In the genomic region with DNA sequence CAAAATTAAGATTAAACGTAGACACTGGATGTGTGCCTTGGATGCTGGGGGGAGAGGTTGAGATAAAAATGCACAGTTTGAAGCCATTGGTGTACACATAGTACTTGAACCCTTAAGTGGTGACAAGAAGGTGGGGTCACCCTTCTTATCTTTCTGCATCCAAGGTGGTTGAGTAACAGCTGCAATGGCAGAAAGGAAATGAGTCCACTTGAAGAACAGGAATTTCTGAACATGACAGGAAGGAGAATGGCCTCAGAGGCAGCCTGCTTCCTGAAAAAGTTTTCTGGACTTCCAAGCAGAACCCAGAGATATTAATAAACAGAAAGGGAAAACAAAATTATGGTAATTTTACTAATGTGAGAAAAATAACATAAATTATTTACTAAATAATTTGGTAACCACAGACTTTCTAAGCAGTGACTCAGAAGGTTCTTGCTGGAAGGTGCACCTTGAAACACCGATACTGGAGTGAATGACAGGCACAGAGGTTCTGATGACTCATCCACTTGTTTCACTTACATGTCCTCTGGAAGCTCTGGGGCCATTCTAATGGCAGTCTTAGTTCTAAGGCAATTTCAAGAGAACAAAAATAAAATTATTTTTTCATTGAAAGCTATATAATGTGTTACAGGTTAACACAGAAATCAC, we compare ENCODE assay signal across 9 cellular contexts.
A peak's percentile ranks its signal among the peaks of the same experiment; 100 is the strongest.
DNase-seq lines count a peak whose midpoint lies in the region; ATAC-seq and TF ChIP-seq lines count a peak whose summit lies in the region.
"Had no signal": no experiment of that assay in that cellular context is flagged by ENCODE, and none has a peak within 500 bp of the region (broad histone marks: within the 10 kb centered on the region; RNA-seq: fewer than 3 reads in every experiment).

No MANE protein-coding gene starts in this region.

- DNase-seq in epithelial cell of prostate (ENCODE audit: low read depth, low spot score) (peak; percentile 91), uterus (no peak), natural killer cell (no peak), thyroid gland (no peak)
- DNase-seq in central memory CD4-positive, alpha-beta T cell, result no peak

- H3K27me3 ChIP-seq in uterus (no peaks in the 10 kb centered on the region), thyroid gland (no peaks in the 10 kb centered on the region)
- H3K27me3 ChIP-seq: neutrophil had no signal

- 73 to 76% methylated on average over 2 of the region's 2 CpGs for WGBS in thyroid gland, 2 donors

- H3K9me3 ChIP-seq in uterus, result no peaks in the 10 kb centered on the region
- H3K9me3 ChIP-seq in thyroid gland, result no peaks in the 10 kb centered on the region
- H3K9me3 ChIP-seq: neutrophil had no signal

- H3K4me1 Mint-ChIP-seq in natural killer cell, result no peaks in the 10 kb centered on the region

- peak overlapping the region; percentile 85 for H3K27ac ChIP-seq in epithelial cell of prostate
- no peak overlapping the region for H3K27ac ChIP-seq in uterus
- H3K27ac ChIP-seq in thyroid gland, result no peak overlapping the region
- H3K27ac ChIP-seq: neutrophil had no signal

- no peak overlapping the region for H3K4me3 Mint-ChIP-seq in natural killer cell

- TF ChIP-seq POLR2A in uterus (IDR thresholded peaks at IDR 0.05) (no peak), thyroid gland (IDR thresholded peaks at IDR 0.05) (no peak)

- ATAC-seq in GM18498 (IDR thresholded peaks at IDR 0.05; ENCODE audit: unreplicated experiment), result peak; percentile 96
- ATAC-seq in GM21381 (IDR thresholded peaks at IDR 0.05; ENCODE audit: unreplicated experiment), result peak; percentile 99
- ATAC-seq in HG03280 (IDR thresholded peaks at IDR 0.05; ENCODE audit: unreplicated experiment), result peak; percentile 83
- no peak for ATAC-seq in natural killer cell

- H3K36me3 ChIP-seq in uterus, result no peaks in the 10 kb centered on the region
- H3K36me3 ChIP-seq in thyroid gland, result no peaks in the 10 kb centered on the region
- H3K36me3 ChIP-seq: neutrophil had no signal

- H3K4me3 ChIP-seq in uterus (no peak overlapping the region), thyroid gland (replicated peaks in 1 of 3) (no peak overlapping the region)

- H3K27me3 Mint-ChIP-seq in natural killer cell (ENCODE audit: low read depth in 2 of 2), result peaks cover 5 to 6% of the 10 kb centered on the region in 2 donors

- H3K27ac Mint-ChIP-seq in natural killer cell, result no peak overlapping the region

- intact Hi-C loops in uterus (cut with DNase I; ENCODE audit: low total_unique reads) (no loop called here), natural killer cell (cut with micrococcal nuclease) (no loop called here), thyroid gland (cut with DNase I) (no loop called here)

- no peak for TF ChIP-seq CTCF in uterus (IDR thresholded peaks at IDR 0.05)
- TF ChIP-seq CTCF in natural killer cell (IDR thresholded peaks at IDR 0.05), result no peak
- no peak for TF ChIP-seq CTCF in thyroid gland (IDR thresholded peaks at IDR 0.05)

- H3K9me3 Mint-ChIP-seq in natural killer cell, result peaks cover 0 to 2% of the 10 kb centered on the region in 2 donors

- H3K36me3 Mint-ChIP-seq in natural killer cell, result no peaks in the 10 kb centered on the region

- no peaks in the 10 kb centered on the region for H3K4me1 ChIP-seq in uterus
- no peaks in the 10 kb centered on the region for H3K4me1 ChIP-seq in thyroid gland

Comparison
In these comparisons a context has a peak if more than half of its experiments do, and no peak if none do; other contexts are left out.
1. ATAC-seq: peak in GM18498 (single experiment), GM21381 (single experiment) and HG03280 (single experiment); none in natural killer cell (0 of 3).